8 cellular contexts compared by ENCODE assay signal in the genomic region with DNA sequence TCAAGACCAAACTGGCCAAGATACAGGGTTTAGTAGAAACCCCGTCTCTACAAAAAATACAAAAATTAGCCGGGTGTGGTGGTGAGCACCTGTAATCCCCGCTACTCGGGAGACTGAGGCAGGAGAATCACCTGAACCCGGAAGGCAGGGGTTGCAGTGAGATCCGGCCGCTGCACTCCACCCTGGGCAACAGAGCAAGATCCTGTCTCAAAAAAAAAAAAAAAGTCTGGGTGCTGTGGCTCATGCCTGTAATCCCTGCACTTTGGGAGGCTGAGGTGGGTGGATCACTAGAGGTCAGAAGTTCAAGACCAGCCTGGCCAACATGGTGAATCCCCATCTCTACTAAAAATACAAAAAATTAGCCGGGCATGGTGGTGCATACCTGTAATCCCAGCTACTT. TPM values are rescaled to one million over a fixed set of nuclear protein-coding genes. Genes with fewer than 3 reads are reported as not detected.
A peak's percentile ranks its signal among the peaks of the same experiment; 100 is the strongest.
DNase-seq lines count a peak whose midpoint lies in the region; ATAC-seq and TF ChIP-seq lines count a peak whose summit lies in the region.
"Not testable (repeated sequence)": the region's sequence is repeated elsewhere in the genome, so short reads cannot be mapped to it uniquely, and the experiment has no call there.

No MANE protein-coding gene starts in this region.

- CTCF ChIA-PET in CD8-positive, alpha-beta T cell (lab: Charles Lee), result interaction anchor here (0.8 to 1.1 kb wide), 2 partner anchors 20 to 707 kb away, joined by 3 read pairs; no protein-coding TSS in a partner anchor
- CTCF ChIA-PET in activated naive CD4-positive, alpha-beta T cell treated with anti-CD3 and anti-CD28 coated beads, Interleukin-2, amount 10 ng/mL, durations not matched to agents 7 days and 5 days (lab: Charles Lee), result not testable (repeated sequence)

- not testable (repeated sequence) for H3K4me3 ChIP-seq in CD8-positive, alpha-beta T cell (ENCODE audit: low read depth, low read length); mesodermal cell (ENCODE audit: extremely low read depth, insufficient read depth, low read length, poor library complexity, severe bottlenecking); parathyroid adenoma (ENCODE audit: low read depth, low read length); upper lobe of right lung
- H3K4me3 ChIP-seq in Loucy (ENCODE audit: low read length, poor library complexity, severe bottlenecking), result peak overlapping the region; percentile 80

- H3K4me1 Mint-ChIP-seq in CD8-positive, alpha-beta T cell (ENCODE audit: low read depth), result peaks cover 29% of the 10 kb centered on the region
- peaks cover 29% of the 10 kb centered on the region for H3K4me1 Mint-ChIP-seq in activated naive CD4-positive, alpha-beta T cell treated with anti-CD3 and anti-CD28 coated beads, Interleukin-2, amount 10 ng/mL, durations not matched to agents 7 days and 5 days
- H3K4me1 Mint-ChIP-seq in effector memory CD8-positive, alpha-beta T cell (ENCODE audit: low read depth in 2 of 2), result peaks cover 10 to 24% of the 10 kb centered on the region in 2 donors

- H3K27me3 ChIP-seq in CD8-positive, alpha-beta T cell (ENCODE audit: insufficient read depth, low read length); Loucy (ENCODE audit: insufficient read depth, low read length, poor library complexity, severe bottlenecking); parathyroid adenoma (ENCODE audit: control insufficient read depth, insufficient read depth, low read length); upper lobe of right lung: not testable (repeated sequence)

- H3K9me3 Mint-ChIP-seq in CD8-positive, alpha-beta T cell; activated naive CD4-positive, alpha-beta T cell treated with anti-CD3 and anti-CD28 coated beads, Interleukin-2, amount 10 ng/mL, durations not matched to agents 7 days and 5 days; effector memory CD8-positive, alpha-beta T cell: not testable (repeated sequence)

- H3K36me3 Mint-ChIP-seq in CD8-positive, alpha-beta T cell, result peaks cover 17% of the 10 kb centered on the region
- peaks cover 11% of the 10 kb centered on the region for H3K36me3 Mint-ChIP-seq in activated naive CD4-positive, alpha-beta T cell treated with anti-CD3 and anti-CD28 coated beads, Interleukin-2, amount 10 ng/mL, durations not matched to agents 7 days and 5 days
- H3K36me3 Mint-ChIP-seq in effector memory CD8-positive, alpha-beta T cell (ENCODE audit: insufficient read depth), result peaks cover 26% of the 10 kb centered on the region

- H3K27ac Mint-ChIP-seq in CD8-positive, alpha-beta T cell, result peak overlapping the region; percentile 100
- H3K27ac Mint-ChIP-seq in activated naive CD4-positive, alpha-beta T cell treated with anti-CD3 and anti-CD28 coated beads, Interleukin-2, amount 10 ng/mL, durations not matched to agents 7 days and 5 days, result peak overlapping the region; percentile 100
- peak overlapping the region; percentile 97 to 98 for H3K27ac Mint-ChIP-seq in effector memory CD8-positive, alpha-beta T cell

- H3K79me2 ChIP-seq in Loucy (ENCODE audit: insufficient read depth, low read length), result peaks cover 34% of the 10 kb centered on the region
- H3K79me2 ChIP-seq in parathyroid adenoma, result not testable (repeated sequence)

- not testable (repeated sequence) for H2AFZ ChIP-seq in Loucy (ENCODE audit: low read length)
- H2AFZ ChIP-seq in parathyroid adenoma, result peak overlapping the region; percentile 95

- H3K9me2 ChIP-seq in Loucy (replicated peaks; ENCODE audit: low read depth, low read length), result not testable (repeated sequence)

- peaks cover 23% of the 10 kb centered on the region for H4K20me1 ChIP-seq in Loucy (ENCODE audit: insufficient read depth, low read length, poor library complexity, severe bottlenecking)

- TF ChIP-seq CTCF in CD8-positive, alpha-beta T cell (IDR thresholded peaks at IDR 0.05); Loucy (conservative IDR thresholded peaks at IDR 0.05; ENCODE audit: low read length); VCaP (conservative IDR thresholded peaks at IDR 0.05); parathyroid adenoma (IDR thresholded peaks at IDR 0.05); upper lobe of right lung (IDR thresholded peaks at IDR 0.05): not testable (repeated sequence)

- H3K4me3 Mint-ChIP-seq in CD8-positive, alpha-beta T cell, result peak overlapping the region; percentile 99
- H3K4me3 Mint-ChIP-seq in activated naive CD4-positive, alpha-beta T cell treated with anti-CD3 and anti-CD28 coated beads, Interleukin-2, amount 10 ng/mL, durations not matched to agents 7 days and 5 days, result peak overlapping the region; percentile 98
- H3K4me3 Mint-ChIP-seq in effector memory CD8-positive, alpha-beta T cell, result peak overlapping the region; percentile 91

- WGBS in mesodermal cell (ENCODE audit: insufficient coverage in 2 of 2), 2 experiments, result 88 to 98% methylated on average over 5 to 7 of the region's 8 CpGs

- intact Hi-C loops in CD8-positive, alpha-beta T cell (cut with DNase I, micrococcal nuclease), result loop anchor here (1.0 to 5.0 kb wide), 7 partner anchors 38 to 1228 kb away; a partner anchor contains a TSS
- intact Hi-C loops in upper lobe of right lung (cut with DNase I), result not testable (repeated sequence)

- ATAC-seq in CD8-positive, alpha-beta T cell; effector memory CD8-positive, alpha-beta T cell (replicated peaks); upper lobe of right lung: not testable (repeated sequence)

- POLR2A ChIA-PET in CD8-positive, alpha-beta T cell (lab: Charles Lee), result not testable (repeated sequence)

- peak overlapping the region; percentile 93 for H3K4me2 ChIP-seq in Loucy (ENCODE audit: low read depth, low read length, poor library complexity, severe bottlenecking)
- not testable (repeated sequence) for H3K4me2 ChIP-seq in parathyroid adenoma (ENCODE audit: low read length)

- peaks cover 22% of the 10 kb centered on the region for H3K4me1 ChIP-seq in CD8-positive, alpha-beta T cell (ENCODE audit: insufficient read depth, low read length)
- H3K4me1 ChIP-seq in Loucy (ENCODE audit: insufficient read depth, low read length, poor library complexity, severe bottlenecking) (peaks cover 26% of the 10 kb centered on the region), upper lobe of right lung (peaks cover 18% of the 10 kb centered on the region)
- not testable (repeated sequence) for H3K4me1 ChIP-seq in mesodermal cell (ENCODE audit: control insufficient read depth, insufficient read depth, low read length, poor library complexity, severe bottlenecking); parathyroid adenoma

- H3K9me3 ChIP-seq in CD8-positive, alpha-beta T cell (ENCODE audit: low read length); Loucy (ENCODE audit: insufficient read depth, low read depth, low read length); mesodermal cell (ENCODE audit: control insufficient read depth, low read length); parathyroid adenoma (ENCODE audit: control insufficient read depth, low read length); upper lobe of right lung: not testable (repeated sequence)

- H3K36me3 ChIP-seq in CD8-positive, alpha-beta T cell (ENCODE audit: insufficient read depth, low read length); Loucy (ENCODE audit: insufficient read depth, low read length); parathyroid adenoma (ENCODE audit: control insufficient read depth, insufficient read depth, low read length); upper lobe of right lung: not testable (repeated sequence)
- H3K36me3 ChIP-seq in mesodermal cell (ENCODE audit: control insufficient read depth, insufficient read depth, low read length), result peaks cover 12% of the 10 kb centered on the region

- H3K27me3 Mint-ChIP-seq in CD8-positive, alpha-beta T cell (ENCODE audit: low read depth); activated naive CD4-positive, alpha-beta T cell treated with anti-CD3 and anti-CD28 coated beads, Interleukin-2, amount 10 ng/mL, durations not matched to agents 7 days and 5 days; effector memory CD8-positive, alpha-beta T cell: not testable (repeated sequence)

- DNase-seq in CD8-positive, alpha-beta T cell; activated naive CD4-positive, alpha-beta T cell treated with anti-CD3 and anti-CD28 coated beads, Interleukin-2, amount 10 ng/mL, durations not matched to agents 7 days and 5 days; effector memory CD8-positive, alpha-beta T cell; upper lobe of right lung: not testable (repeated sequence)

- H3F3A ChIP-seq in Loucy (ENCODE audit: low read depth), result not testable (repeated sequence)

- peak overlapping the region; percentile 89 for H3K9ac ChIP-seq in Loucy (ENCODE audit: low read depth, low read length, poor library complexity, severe bottlenecking)
- not testable (repeated sequence) for H3K9ac ChIP-seq in parathyroid adenoma

- not testable (repeated sequence) for H3K27ac ChIP-seq in CD8-positive, alpha-beta T cell (ENCODE audit: low read depth, low read length); parathyroid adenoma
- peak overlapping the region; percentile 97 for H3K27ac ChIP-seq in VCaP
- H3K27ac ChIP-seq in mesodermal cell (ENCODE audit: low read depth, low read length, severe bottlenecking), result peak overlapping the region; percentile 99
- H3K27ac ChIP-seq in upper lobe of right lung, result peak overlapping the region; percentile 99

RNA-seq across cellular contexts. Expression of a gene that starts 1.5 kb away (rescaled TPM):
- total RNA-seq in CD8-positive, alpha-beta T cell, result 100 to 1,000 TPM; 189 to 201 TPM
- 65.9 TPM for polyA plus RNA-seq in mesodermal cell (2013, experiment 1 of 2)
- polyA plus RNA-seq in mesodermal cell (2013, experiment 2 of 2), result 61.1 TPM
- total RNA-seq in upper lobe of right lung, result 84.0 TPM

RNA-seq across cellular contexts. Expression of a gene that starts 52.5 kb away (rescaled TPM):
- total RNA-seq in CD8-positive, alpha-beta T cell, result 10 to 100 TPM; 25.2 to 28.4 TPM
- polyA plus RNA-seq in mesodermal cell (2013, experiment 1 of 2), result 24.4 TPM
- 23.6 TPM for polyA plus RNA-seq in mesodermal cell (2013, experiment 2 of 2)
- 35.3 TPM for total RNA-seq in upper lobe of right lung
